ENCODE assay signal across 9 cellular contexts in genomic region chr13:97028441-97029299, GRCh38. TPM values are rescaled to one million over a fixed set of nuclear protein-coding genes. Genes with fewer than 3 reads are reported as not detected.
A peak's percentile ranks its signal among the peaks of the same experiment; 100 is the strongest.
DNase-seq lines count a peak whose midpoint lies in the region; ATAC-seq and TF ChIP-seq lines count a peak whose summit lies in the region.
"Had no signal": no experiment of that assay in that cellular context is flagged by ENCODE, and none has a peak within 500 bp of the region (broad histone marks: within the 10 kb centered on the region; RNA-seq: fewer than 3 reads in every experiment).

No MANE protein-coding gene starts in this region.

- H3K4me3 ChIP-seq in HAP-1, result no peak overlapping the region

- no peaks in the 10 kb centered on the region for H3K9me3 ChIP-seq in HAP-1

- peaks cover 11% of the 10 kb centered on the region for H3K27me3 ChIP-seq in HAP-1 (ENCODE audit: low read depth)

- no peak overlapping the region for H3K27ac Mint-ChIP-seq in Calu3 (ENCODE audit: unreplicated experiment)
- no peak overlapping the region for H3K27ac Mint-ChIP-seq in nephron progenitor cell

- H3K9me3 Mint-ChIP-seq in Calu3 (ENCODE audit: low read depth, unreplicated experiment) (no peaks in the 10 kb centered on the region), nephron progenitor cell (peaks cover 7% of the 10 kb centered on the region)

- TF ChIP-seq CTCF in Calu3 (IDR thresholded peaks at IDR 0.05; ENCODE audit: unreplicated experiment), result no peak
- TF ChIP-seq CTCF in nephron progenitor cell (IDR thresholded peaks at IDR 0.05), result peak; percentile 90

- H3K4me1 Mint-ChIP-seq in Calu3 (ENCODE audit: low read depth, unreplicated experiment) (no peaks in the 10 kb centered on the region), nephron progenitor cell (peaks cover 5% of the 10 kb centered on the region)

- intact Hi-C loops in Calu3 (cut with micrococcal nuclease; ENCODE audit: unreplicated experiment), result loop anchor here (5.0 kb wide), 1 partner anchor 206 kb away; no protein-coding TSS in a partner anchor

- no peak for ATAC-seq in GM18498 (IDR thresholded peaks at IDR 0.05; ENCODE audit: unreplicated experiment)

- no peaks in the 10 kb centered on the region for H3K4me1 ChIP-seq in HAP-1

- no peaks in the 10 kb centered on the region for H3K27me3 Mint-ChIP-seq in Calu3 (ENCODE audit: unreplicated experiment)
- peaks cover 4% of the 10 kb centered on the region for H3K27me3 Mint-ChIP-seq in nephron progenitor cell (ENCODE audit: low read depth, poor library complexity)

- no peak overlapping the region for H3K4me3 Mint-ChIP-seq in Calu3 (ENCODE audit: low read depth, unreplicated experiment)
- no peak overlapping the region for H3K4me3 Mint-ChIP-seq in nephron progenitor cell

- BruUV-seq in Calu3 (replicated peaks; lab: Mats Ljungman, UMichigan), result no TSS peak

- H3K36me3 ChIP-seq in HAP-1 (replicated peaks), result no peaks in the 10 kb centered on the region

- DNase-seq in Calu3 (peak; percentile 47), HAP-1 (ENCODE audit: low spot score in 2 of 2) (peak; percentile 46 to 78), NCI-H526 (lab: John Stamatoyannopoulos, UW) (peak; percentile 43 to 81), fibroblast of gingiva (ENCODE audit: low read depth) (peak; percentile 21), nephron progenitor cell (peak; percentile 76), ureter (ENCODE audit: low spot score) (peak; percentile 66)
- peak; percentile 4 for DNase-seq in activated CD8-positive, alpha-beta memory T cell treated with anti-CD3 and anti-CD28 coated beads, Interleukin-2, amount 50 U/mL, for 24 hours (ENCODE audit: extremely low read depth)

- CTCF ChIA-PET in Calu3 (lab: Charles Lee), result interaction anchor here (0.6 kb wide), 1 partner anchor 1298 kb away, joined by 6 read pairs; no protein-coding TSS in a partner anchor

- in situ Hi-C loops in HAP-1 (cut with MboI; ENCODE audit: low sequenced_read_pairs), result no loop called here

- H3K36me3 Mint-ChIP-seq in Calu3 (ENCODE audit: insufficient read depth, unreplicated experiment), result no peaks in the 10 kb centered on the region
- no peaks in the 10 kb centered on the region for H3K36me3 Mint-ChIP-seq in nephron progenitor cell (ENCODE audit: low read depth)

RNA-seq across cellular contexts. Expression of gene OXGR1, which starts 34.4 kb away (rescaled TPM):
- total RNA-seq in Calu3 (2022) (0.40 TPM in 1 of 2 replicates, not detected in the other), ureter (3.7 TPM)
- total RNA-seq: T-helper 2 cell treated with Interferon-gamma antibody and Interleukin-4, amounts not matched to agents 100 ng/mL and 5 ng/mL, for 36 hours had no signal

Comparison
In these comparisons a context has a peak if more than half of its experiments do, and no peak if none do; other contexts are left out.
1. DNase-seq: peak in every context shown above with its lines; median percentile 76 in nephron progenitor cell; 66 in ureter; 62 in HAP-1; 62 in NCI-H526; 47 in Calu3; 21 in fibroblast of gingiva; 4 in activated CD8-positive, alpha-beta memory T cell treated with anti-CD3 and anti-CD28 coated beads, Interleukin-2, amount 50 U/mL, for 24 hours.